In genomic region chr13:90362718-90363117, GRCh38 we compare ENCODE assay signal across 1 cellular context.
TF ChIP-seq lines count a peak whose summit lies in the region.

No MANE protein-coding gene starts in this region.

TF ChIP-seq in GM12878, 131 proteins besides CTCF, POLR2A, EP300 and RAD21 (continued from another document):
- no peak for TF ChIP-seq BCL11A (IDR thresholded peaks at IDR 0.05; ENCODE audit: low read depth, low read length)
- no peak for TF ChIP-seq JUNB (IDR thresholded peaks at IDR 0.05)
- no peak for TF ChIP-seq CBFB (IDR thresholded peaks at IDR 0.05; ENCODE audit: low read depth)
- no peak for TF ChIP-seq TAF1 (IDR thresholded peaks at IDR 0.05; ENCODE audit: borderline replicate concordance, low read depth, low read length)
- TF ChIP-seq MXI1 (IDR thresholded peaks at IDR 0.05; ENCODE audit: low read depth, low read length) = no peak
- no peak for TF ChIP-seq YY1 (IDR thresholded peaks at IDR 0.05; ENCODE audit: low read depth, low read length)
- no peak for TF ChIP-seq STAT3 (IDR thresholded peaks at IDR 0.05; ENCODE audit: low read depth, low read length)
- no peak for TF ChIP-seq ZZZ3 (IDR thresholded peaks at IDR 0.05; ENCODE audit: control insufficient read depth, insufficient read length, low read depth)
- TF ChIP-seq SMARCA5 (IDR thresholded peaks at IDR 0.05) = no peak
- no peak for TF ChIP-seq PBX3 (IDR thresholded peaks at IDR 0.05; ENCODE audit: insufficient replicate concordance, low read depth, low read length)
- TF ChIP-seq HDGF (IDR thresholded peaks at IDR 0.05) = no peak
- TF ChIP-seq ETV6 (conservative IDR thresholded peaks at IDR 0.05 in 1 of 2, IDR thresholded peaks at IDR 0.05 in 1 of 2; ENCODE audit: borderline replicate concordance in 1 of 2, low read depth in 1 of 2) = no peak
- no peak for TF ChIP-seq SMAD1 (IDR thresholded peaks at IDR 0.05; ENCODE audit: low read depth, partially characterized antibody)
- no peak for TF ChIP-seq EZH2 (IDR thresholded peaks at IDR 0.05; ENCODE audit: borderline replicate concordance, control insufficient read depth, low read depth, low read length)
